Comparison of ENCODE assay signal across 8 cellular contexts in genomic region chr11:19116315-19116970, GRCh38. TPM values are rescaled to one million over a fixed set of nuclear protein-coding genes. Genes with fewer than 3 reads are reported as not detected.
DNase-seq lines count a peak whose midpoint lies in the region; ATAC-seq and TF ChIP-seq lines count a peak whose summit lies in the region.

No MANE protein-coding gene starts in this region.

- H3K27me3 ChIP-seq in skeletal muscle tissue (ENCODE audit: control insufficient read depth in 3 of 3, insufficient read depth in 3 of 3, low read length in 3 of 3), result peaks cover 0 to 10% (median 0%) of the 10 kb centered on the region in 3 donors

- no peaks in the 10 kb centered on the region for H3K9me3 ChIP-seq in T-helper 17 cell (ENCODE audit: control insufficient read depth, low read length, poor library complexity, severe bottlenecking)
- no peaks in the 10 kb centered on the region for H3K9me3 ChIP-seq in skeletal muscle tissue (ENCODE audit: control insufficient read depth in 3 of 3, low read length in 3 of 3)

- H3K4me1 Mint-ChIP-seq in T-helper 17 cell, result peaks cover 28% of the 10 kb centered on the region

- no peaks in the 10 kb centered on the region for H3K36me3 ChIP-seq in skeletal muscle tissue (ENCODE audit: control insufficient read depth in 3 of 3, insufficient read depth in 3 of 3, low read length in 3 of 3)

- TF ChIP-seq CTCF in GM20000 (IDR thresholded peaks at IDR 0.05; ENCODE audit: extremely low read depth, missing control alignments) (no peak), fibroblast of villous mesenchyme (IDR thresholded peaks at IDR 0.05; ENCODE audit: insufficient read depth, low read depth, low read length) (no peak)

- H3K4me1 ChIP-seq in skeletal muscle tissue (ENCODE audit: control insufficient read depth in 3 of 3, insufficient read depth in 3 of 3, low read length in 3 of 3), result peaks cover 3 to 16% (median 7%) of the 10 kb centered on the region in 3 donors

- H3K36me3 Mint-ChIP-seq in T-helper 17 cell (ENCODE audit: low read depth), result peaks cover 7% of the 10 kb centered on the region

- H3K4me3 Mint-ChIP-seq in T-helper 17 cell, result peak overlapping the region; percentile 95

- H3K27ac ChIP-seq in skeletal muscle tissue (ENCODE audit: low read depth, low read length), result no peak overlapping the region

- DNase-seq in GM20000 (ENCODE audit: low spot score) (peak; percentile 42), T-helper 17 cell (no peak), fibroblast of villous mesenchyme (ENCODE audit: low read depth) (no peak), amniotic stem cell (lab: John Stamatoyannopoulos, UW) (no peak), ureter (ENCODE audit: low spot score) (no peak), NCI-H446 (lab: John Stamatoyannopoulos, UW) (no peak)

- H3K9ac ChIP-seq in skeletal muscle tissue (ENCODE audit: low read depth in 1 of 3, low read length in 3 of 3), result peak overlapping the region in 2 of 3 donors; percentile 30 to 67

- H3K27ac Mint-ChIP-seq in T-helper 17 cell, result peak overlapping the region; percentile 72

- ATAC-seq in T-helper 17 cell (no peak), HG03097 (IDR thresholded peaks at IDR 0.05; ENCODE audit: low FRiP score, unreplicated experiment) (no peak)

- H3K4me3 ChIP-seq in fibroblast of villous mesenchyme (ENCODE audit: low read depth, low read length) (peak overlapping the region; percentile 90), skeletal muscle tissue (ENCODE audit: low read length in 3 of 3) (peak overlapping the region; percentile 71 to 83 (median 78))

- H3K27me3 Mint-ChIP-seq in T-helper 17 cell, result peaks cover 8% of the 10 kb centered on the region

RNA-seq across cellular contexts. Expression of gene ZDHHC13, which starts 0.5 kb away (rescaled TPM):
- total RNA-seq in T-helper 17 cell (10 to 100 TPM in 1 of 2 donors, 1 to 10 TPM in 1; 7.3 to 13.3 TPM), fibroblast of villous mesenchyme (10.6 and 20.3 TPM in 2 replicates), skeletal muscle tissue (6.8 TPM), ureter (44.1 TPM)

RNA-seq across cellular contexts. Expression of gene MRGPRX2, which starts 55.9 kb away (rescaled TPM):
- total RNA-seq in T-helper 17 cell (not detected), fibroblast of villous mesenchyme (not detected in 2 replicates), skeletal muscle tissue (not detected), ureter (not detected)
